ENCODE assay signal across 2 cellular contexts in genomic region chr16:54506691-54507090, GRCh38.
A peak's percentile ranks its signal among the peaks of the same experiment; 100 is the strongest.
TF ChIP-seq lines count a peak whose summit lies in the region.

No MANE protein-coding gene starts in this region.

TF ChIP-seq in HEK293, 187 proteins besides CTCF, POLR2A, EP300 and RAD21 (continued from another document):
- TF ChIP-seq ZNF398 (tag by site-specific recombination; IDR thresholded peaks at IDR 0.05): peak; percentile 29; the same call in 1 of the 2 replicates
- no peak for TF ChIP-seq ZNF449 (tag by site-specific recombination; IDR thresholded peaks at IDR 0.05)
- no peak for TF ChIP-seq ZNF623 (tag by site-specific recombination; IDR thresholded peaks at IDR 0.05)

TF ChIP-seq in neural cell, 6 proteins besides CTCF, POLR2A, EP300 and RAD21 (continued from another document):
- TF ChIP-seq REST (IDR thresholded peaks at IDR 0.05; ENCODE audit: borderline replicate concordance): no peak
- TF ChIP-seq MXI1 (conservative IDR thresholded peaks at IDR 0.05; ENCODE audit: poor library complexity, severe bottlenecking): no peak
- TF ChIP-seq SMC3 (conservative IDR thresholded peaks at IDR 0.05; ENCODE audit: poor library complexity): no peak
- TF ChIP-seq POLR2AphosphoS5 (IDR thresholded peaks at IDR 0.05): peak; percentile 26
